13 cellular contexts compared by ENCODE assay signal in genomic region chr5:10330511-10331105, GRCh38. TPM values are rescaled to one million over a fixed set of nuclear protein-coding genes. Genes with fewer than 3 reads are reported as not detected.
DNase-seq lines count a peak whose midpoint lies in the region; ATAC-seq and TF ChIP-seq lines count a peak whose summit lies in the region.
"Had no signal": no experiment of that assay in that cellular context is flagged by ENCODE, and none has a peak within 500 bp of the region (broad histone marks: within the 10 kb centered on the region; RNA-seq: fewer than 3 reads in every experiment).

No MANE protein-coding gene starts in this region.

- 50 to 59% methylated on average over 7 to 8 of the region's 8 CpGs for WGBS in transverse colon (ENCODE audit: low coverage in 1 of 2), 2 donors

- H3K4me2 ChIP-seq in Karpas-422 (ENCODE audit: low read depth, low read length, poor library complexity, severe bottlenecking) = no peak overlapping the region

- POLR2A ChIA-PET in HEK293T (lab: Yijun Ruan, JAX) = interaction anchor here (4.0 kb wide), 1 partner anchor 23 kb away, joined by 34 read pairs; the partner anchor contains the start of gene MARCHF6

- H2AFZ ChIP-seq in Karpas-422 (ENCODE audit: low read length) = no peak overlapping the region

- H3K9me3 Mint-ChIP-seq in nephron = no peaks in the 10 kb centered on the region
- H3K9me3 Mint-ChIP-seq: activated naive CD4-positive, alpha-beta T cell treated with anti-CD3 and anti-CD28 coated beads, Interleukin-2, amount 50 U/mL, for 72 hours; WTC11 had no signal

- H3K36me3 Mint-ChIP-seq in nephron (ENCODE audit: low read depth) = no peaks in the 10 kb centered on the region
- H3K36me3 Mint-ChIP-seq: WTC11 had no signal

- H3K27ac Mint-ChIP-seq in nephron = peak overlapping the region; percentile 92 to 95 (median 93)
- H3K27ac Mint-ChIP-seq: activated naive CD4-positive, alpha-beta T cell treated with anti-CD3 and anti-CD28 coated beads, Interleukin-2, amount 50 U/mL, for 72 hours; WTC11 had no signal

- intact Hi-C loops in Right ventricle myocardium inferior (cut with DNase I) = loop anchor here (2.0 kb wide), 1 partner anchor 24 kb away; the partner anchor contains the start of gene CMBL
- intact Hi-C loops in transverse colon (cut with DNase I; ENCODE audit: low total_unique reads) = no loop called here

- H3K79me2 ChIP-seq in Karpas-422 (ENCODE audit: low read length) = no peaks in the 10 kb centered on the region

- in situ Hi-C loops in transverse colon (cut with MboI; ENCODE audit: low pct_ligation_motif_present in 1 of 4, low pct_unique_long_range_greater_than_20kb in 1 of 4, low sequenced_read_pairs in 3 of 4) = no loop called here

- H3K9me3 ChIP-seq in adipocyte (ENCODE audit: control insufficient read depth, low read length) = no peaks in the 10 kb centered on the region
- H3K9me3 ChIP-seq in transverse colon = no peaks in the 10 kb centered on the region
- no peaks in the 10 kb centered on the region for H3K9me3 ChIP-seq in Karpas-422 (ENCODE audit: low read length)
- H3K9me3 ChIP-seq: neutrophil had no signal

- no peak for TF ChIP-seq POLR2A in transverse colon (IDR thresholded peaks at IDR 0.05)

- H3K4me3 ChIP-seq in adipocyte (ENCODE audit: low read length) (peak overlapping the region; percentile 57), transverse colon (no peak overlapping the region), Karpas-422 (ENCODE audit: low read length) (no peak overlapping the region)

- H3K27me3 Mint-ChIP-seq in nephron (ENCODE audit: low read depth) = peaks cover 13% of the 10 kb centered on the region

- H3K27ac ChIP-seq in transverse colon = peak overlapping the region in 3 of 4 donors; percentile 40 to 70 (median 41)
- no peak overlapping the region for H3K27ac ChIP-seq in Karpas-422 (ENCODE audit: low read length)
- H3K27ac ChIP-seq: neutrophil had no signal

- H3K9me2 ChIP-seq in Karpas-422 (replicated peaks; ENCODE audit: insufficient read depth, low read length) = no peaks in the 10 kb centered on the region

- DNase-seq in adipocyte (ENCODE audit: low read depth) (peak; percentile 26), Right ventricle myocardium inferior (ENCODE audit: missing footprints) (peak; percentile 77), transverse colon (no peak), HEK293T (ENCODE audit: extremely low spot score) (no peak), SW480 (ENCODE audit: low spot score) (no peak), Karpas-422 (no peak)
- DNase-seq: central memory CD4-positive, alpha-beta T cell; stimulated activated CD4-positive, alpha-beta T cell treated with anti-CD3 and anti-CD28 coated beads, Interleukin-15, amount 100 ng/mL, for 24 hours had no signal

- peak overlapping the region; percentile 9 to 72 (median 27) for H3K4me3 Mint-ChIP-seq in nephron
- H3K4me3 Mint-ChIP-seq: WTC11 had no signal

- no peaks in the 10 kb centered on the region for H3K27me3 ChIP-seq in adipocyte (replicated peaks; ENCODE audit: control insufficient read depth, insufficient read depth, low read length)
- H3K27me3 ChIP-seq in transverse colon = peaks cover 6% of the 10 kb centered on the region
- H3K27me3 ChIP-seq in Karpas-422 (ENCODE audit: low read length) = no peaks in the 10 kb centered on the region

- CTCF ChIA-PET in HEK293T (lab: Yijun Ruan, JAX) = no interaction called here

- TF ChIP-seq CTCF in nephron (IDR thresholded peaks at IDR 0.05; ENCODE audit: unreplicated experiment in 3 of 3) = no peak
- TF ChIP-seq CTCF in transverse colon (IDR thresholded peaks at IDR 0.05) = no peak

- no peak for TF ChIP-seq EP300 in transverse colon (IDR thresholded peaks at IDR 0.05; ENCODE audit: low read depth)

- H3K36me3 ChIP-seq in adipocyte (ENCODE audit: control insufficient read depth, insufficient read depth, low read length, severe bottlenecking) = no peaks in the 10 kb centered on the region
- no peaks in the 10 kb centered on the region for H3K36me3 ChIP-seq in transverse colon
- no peaks in the 10 kb centered on the region for H3K36me3 ChIP-seq in Karpas-422 (ENCODE audit: insufficient read depth, low read length)
- H3K36me3 ChIP-seq: neutrophil had no signal

- H4K20me1 ChIP-seq in Karpas-422 (ENCODE audit: insufficient read depth, low read depth, low read length) = no peaks in the 10 kb centered on the region

- H3K9ac ChIP-seq in adipocyte (ENCODE audit: low read length) (peak overlapping the region; percentile 64), Karpas-422 (ENCODE audit: low read length) (no peak overlapping the region)

- peaks cover 50% of the 10 kb centered on the region for H3K4me1 Mint-ChIP-seq in nephron
- H3K4me1 Mint-ChIP-seq: WTC11 had no signal

- peaks cover 49% of the 10 kb centered on the region for H3K4me1 ChIP-seq in adipocyte (ENCODE audit: control insufficient read depth, insufficient read depth, low read length)
- H3K4me1 ChIP-seq in transverse colon = peaks cover 8 to 40% (median 25%) of the 10 kb centered on the region in 4 donors
- no peaks in the 10 kb centered on the region for H3K4me1 ChIP-seq in Karpas-422 (ENCODE audit: low read length)

- ATAC-seq in Right ventricle myocardium inferior (peak; percentile 23), GM18502 (IDR thresholded peaks at IDR 0.05; ENCODE audit: poor library complexity, unreplicated experiment) (no peak)
- ATAC-seq: activated naive CD4-positive, alpha-beta T cell treated with anti-CD3 and anti-CD28 coated beads, Interleukin-2, amount 50 U/mL, for 72 hours; WTC11 had no signal

TF ChIP-seq in HEK293T, 16 proteins besides CTCF, POLR2A, EP300 and RAD21:
- TF ChIP-seq SP1 (IDR thresholded peaks at IDR 0.05) (no peak), TARDBP (IDR thresholded peaks at IDR 0.05) (no peak), ARNT (IDR thresholded peaks at IDR 0.05) (no peak), LEF1 (IDR thresholded peaks at IDR 0.05; ENCODE audit: borderline replicate concordance) (no peak), L3MBTL2 (conservative IDR thresholded peaks at IDR 0.05) (no peak), SUZ12 (IDR thresholded peaks at IDR 0.05) (no peak), FOXA1 (IDR thresholded peaks at IDR 0.05) (no peak), ELF4 (IDR thresholded peaks at IDR 0.05) (no peak)

RNA-seq across cellular contexts. Expression of gene MARCHF6, which starts 22.9 kb away (rescaled TPM):
- total RNA-seq in Right ventricle myocardium inferior = 161 TPM
- total RNA-seq in transverse colon = 100 to 1,000 TPM in 3 of 4 donors, 10 to 100 TPM in 1; 93.5 to 177 (median 111) TPM
- 38.0 and 88.4 TPM in 2 replicates for total RNA-seq in Karpas-422 (2014; rRNA removed; shearing (Covaris generic); ENCODE audit: low replicate concordance)

RNA-seq across cellular contexts. Expression of gene CMBL, which starts 22.9 kb away (rescaled TPM):
- total RNA-seq in Right ventricle myocardium inferior (46.2 TPM), transverse colon (10 to 100 TPM; 36.6 to 87.6 (median 60.9) TPM)
- total RNA-seq in Karpas-422 (2014; rRNA removed; shearing (Covaris generic); ENCODE audit: low replicate concordance) = not detected in 2 replicates

Comparison
In these comparisons a context has a peak if more than half of its experiments do, and no peak if none do; other contexts are left out.
1. DNase-seq: peak in adipocyte (single experiment) and Right ventricle myocardium inferior (single experiment); none in transverse colon (single experiment), HEK293T (single experiment), SW480 (single experiment) and Karpas-422 (single experiment).
2. RNA of gene CMBL, which starts 22.9 kb away (total RNA-seq): 36.6 to 87.6 TPM in transverse colon and 46.2 TPM in Right ventricle myocardium inferior (single experiment); not detected in Karpas-422; every median in the first group is over 10 times any median in the second.